Comparison of ENCODE assay signal across 19 cellular contexts in the genomic region with DNA sequence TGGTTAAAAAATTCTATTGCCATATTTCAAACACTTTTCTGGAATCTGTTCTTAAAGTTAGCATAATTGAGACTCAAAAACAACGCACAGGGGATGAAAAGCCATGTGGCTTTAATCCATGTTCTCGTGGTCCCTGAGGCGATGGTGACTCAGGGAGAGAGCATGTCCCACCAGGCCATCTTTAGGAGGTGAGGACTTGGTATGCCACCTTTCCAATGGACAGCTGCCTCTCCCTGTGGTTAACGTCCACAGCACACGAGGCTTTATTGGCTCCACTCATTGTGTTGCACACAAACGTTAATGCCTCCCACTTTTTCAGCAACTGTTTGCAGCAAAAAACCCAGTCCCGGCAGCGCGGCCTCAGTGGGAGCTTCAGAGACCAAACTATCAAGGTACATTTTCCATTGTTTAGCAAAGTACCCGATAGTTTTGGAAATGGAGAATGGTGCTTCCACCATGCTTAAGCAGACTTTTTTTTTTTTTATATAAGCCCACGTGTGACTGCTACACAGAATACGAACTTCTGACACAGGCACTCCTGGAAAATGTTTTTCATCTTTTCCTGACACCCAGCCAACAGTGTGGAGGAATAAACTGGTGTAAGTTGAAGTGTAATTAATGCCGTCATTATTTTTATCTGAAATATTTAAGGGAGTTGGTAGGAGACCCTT. TPM values are rescaled to one million over a fixed set of nuclear protein-coding genes. Genes with fewer than 3 reads are reported as not detected.
DNase-seq lines count a peak whose midpoint lies in the region; ATAC-seq and TF ChIP-seq lines count a peak whose summit lies in the region.
"Had no signal": no experiment of that assay in that cellular context is flagged by ENCODE, and none has a peak within 500 bp of the region (broad histone marks: within the 10 kb centered on the region; RNA-seq: fewer than 3 reads in every experiment).

No MANE protein-coding gene starts in this region.

- peak overlapping the region; percentile 77 for H2AFZ ChIP-seq in osteoblast (ENCODE audit: low read length)
- H2AFZ ChIP-seq: GM23248 had no signal

- ATAC-seq in heart right ventricle (peak; percentile 9 to 74 (median 48)), upper lobe of right lung (no peak), HG03469 (IDR thresholded peaks at IDR 0.05; ENCODE audit: unreplicated experiment) (no peak)
- ATAC-seq: T-helper 17 cell had no signal

- WGBS in heart right ventricle, 2 donors: 42 to 51% methylated on average over 13 of the region's 13 CpGs

- no peak overlapping the region for H3K9ac ChIP-seq in colonic mucosa (ENCODE audit: low read depth in 2 of 2, low read length in 2 of 2)
- H3K9ac ChIP-seq: GM23248 had no signal

- peak overlapping the region; percentile 80 for H3K4me2 ChIP-seq in osteoblast (ENCODE audit: insufficient read depth, low read length)

- DNase-seq in coronary artery (ENCODE audit: low spot score) (no peak), heart right ventricle (no peak), osteoblast (ENCODE audit: insufficient read length, low spot score, missing footprints) (no peak), upper lobe of right lung (no peak), UCSD-AML1 (lab: John Stamatoyannopoulos, UW; ENCODE audit: unreplicated experiment) (no peak), colonic mucosa (no peak)
- DNase-seq: activated B cell treated with CpG ODN at 0.5 μM for 24 hours; activated CD8-positive, alpha-beta memory T cell treated with anti-CD3 and anti-CD28 coated beads for 24 hours; central memory CD4-positive, alpha-beta T cell; endodermal cell; GF-D8; GM23248; NCI-H2081; NCI-H526; nephron progenitor cell; SHP77 treated with DMSO at 0.1 percent for 48 hours; stimulated activated CD4-positive, alpha-beta T cell treated with anti-CD3 and anti-CD28 coated beads, Interleukin-1b, Interleukin-23, amount 100 ng/mL, for 48 hours; T-helper 17 cell had no signal

- no peak for TF ChIP-seq CTCF in coronary artery (IDR thresholded peaks at IDR 0.05)
- TF ChIP-seq CTCF in heart right ventricle (IDR thresholded peaks at IDR 0.05): no peak
- TF ChIP-seq CTCF in osteoblast (IDR thresholded peaks at IDR 0.05; ENCODE audit: extremely low read depth, low read depth, low read length): no peak
- TF ChIP-seq CTCF in upper lobe of right lung (IDR thresholded peaks at IDR 0.05): no peak
- no peak for TF ChIP-seq CTCF in colonic mucosa (IDR thresholded peaks at IDR 0.05)

- no peaks in the 10 kb centered on the region for H3K79me2 ChIP-seq in osteoblast (ENCODE audit: insufficient read depth, low read length)

- H3K27me3 ChIP-seq in heart right ventricle (peaks cover 0 to 6% (median 0%) of the 10 kb centered on the region in 7 donors), osteoblast (ENCODE audit: insufficient read depth, low read length) (no peaks in the 10 kb centered on the region), upper lobe of right lung (no peaks in the 10 kb centered on the region), colonic mucosa (no peaks in the 10 kb centered on the region)

- peaks cover 7 to 35% (median 25%) of the 10 kb centered on the region in 9 donors for H3K4me1 ChIP-seq in heart right ventricle
- no peaks in the 10 kb centered on the region for H3K4me1 ChIP-seq in osteoblast (ENCODE audit: insufficient read depth, low read length)
- peaks cover 14% of the 10 kb centered on the region for H3K4me1 ChIP-seq in upper lobe of right lung
- no peaks in the 10 kb centered on the region for H3K4me1 ChIP-seq in colonic mucosa

- no peaks in the 10 kb centered on the region for H4K20me1 ChIP-seq in osteoblast (ENCODE audit: insufficient read depth, low read length)

- peak overlapping the region; percentile 53 for H3K4me3 ChIP-seq in coronary artery
- peak overlapping the region in 6 of 10 donors; percentile 9 to 34 (median 30) for H3K4me3 ChIP-seq in heart right ventricle
- peak overlapping the region; percentile 21 for H3K4me3 ChIP-seq in osteoblast (ENCODE audit: insufficient read depth, low read length)
- peak overlapping the region; percentile 18 for H3K4me3 ChIP-seq in upper lobe of right lung
- H3K4me3 ChIP-seq in colonic mucosa: no peak overlapping the region
- H3K4me3 ChIP-seq: GM23248 had no signal

- H3K27ac ChIP-seq in coronary artery: peak overlapping the region; percentile 77 to 88
- H3K27ac ChIP-seq in heart right ventricle: peak overlapping the region in 6 of 10 donors; percentile 2 to 74 (median 30)
- H3K27ac ChIP-seq in osteoblast (ENCODE audit: low read depth, low read length): no peak overlapping the region
- no peak overlapping the region for H3K27ac ChIP-seq in upper lobe of right lung
- H3K27ac ChIP-seq in colonic mucosa: no peak overlapping the region
- H3K27ac ChIP-seq: GM23248 had no signal

- H3K36me3 ChIP-seq in heart right ventricle (no peaks in the 10 kb centered on the region), osteoblast (ENCODE audit: insufficient read depth, low read length) (no peaks in the 10 kb centered on the region), upper lobe of right lung (no peaks in the 10 kb centered on the region), colonic mucosa (no peaks in the 10 kb centered on the region)

- H3K9me3 ChIP-seq in heart right ventricle: peaks cover 0 to 11% (median 0%) of the 10 kb centered on the region in 11 donors
- no peaks in the 10 kb centered on the region for H3K9me3 ChIP-seq in osteoblast (ENCODE audit: low read depth, low read length)
- no peaks in the 10 kb centered on the region for H3K9me3 ChIP-seq in upper lobe of right lung
- H3K9me3 ChIP-seq in colonic mucosa: no peaks in the 10 kb centered on the region

- intact Hi-C loops in heart right ventricle (cut with DNase I) (no loop called here), upper lobe of right lung (cut with DNase I) (no loop called here), colonic mucosa (cut with DNase I) (no loop called here)

RNA-seq across cellular contexts. Expression of gene EFNB2, which starts 51.2 kb away (rescaled TPM):
- total RNA-seq in heart right ventricle: 10 to 100 TPM in 9 of 10 donors, 1 to 10 TPM in 1; 9.7 to 21.1 (median 14.8) TPM
- polyA plus RNA-seq in heart right ventricle: 10 to 100 TPM; 11.8 to 14.1 TPM
- total RNA-seq in osteoblast: 10.0 and 17.0 TPM in 2 replicates
- total RNA-seq in upper lobe of right lung: 55.1 TPM
- 100 to 1,000 TPM in 1 of 2 donors, 10 to 100 TPM in 1; 41.8 to 104 TPM for total RNA-seq in colonic mucosa

Comparison
In these comparisons a context has a peak if more than half of its experiments do, and no peak if none do; other contexts are left out.
1. H3K27ac ChIP-seq: peak in coronary artery (2 of 2) and heart right ventricle (6 of 10); none in osteoblast (single experiment), upper lobe of right lung (single experiment) and colonic mucosa (single experiment).
2. ATAC-seq: peak in heart right ventricle (8 of 8); none in upper lobe of right lung (single experiment) and HG03469 (single experiment).